In genomic region chr4:4213674-4214073, GRCh38 we compare ENCODE assay signal across 13 cellular contexts. TPM values are rescaled to one million over a fixed set of nuclear protein-coding genes. Genes with fewer than 3 reads are reported as not detected.
A peak's percentile ranks its signal among the peaks of the same experiment; 100 is the strongest.
DNase-seq lines count a peak whose midpoint lies in the region; FAIRE-seq and TF ChIP-seq lines count a peak whose summit lies in the region.
"Not testable (repeated sequence)": the region's sequence is repeated elsewhere in the genome, so short reads cannot be mapped to it uniquely, and the experiment has no call there.
"Had no signal": no experiment of that assay in that cellular context is flagged by ENCODE, and none has a peak within 500 bp of the region (broad histone marks: within the 10 kb centered on the region; RNA-seq: fewer than 3 reads in every experiment).

No MANE protein-coding gene starts in this region.

- H3K27me3 ChIP-seq in astrocyte (ENCODE audit: insufficient read depth, low read length), result not testable (repeated sequence)
- peaks cover 0 to 24% (median 0%) of the 10 kb centered on the region in 4 donors for H3K27me3 ChIP-seq in esophagus muscularis mucosa

- H3K4me1 ChIP-seq in astrocyte (ENCODE audit: insufficient read depth, low read length); esophagus muscularis mucosa: not testable (repeated sequence)

- peaks cover 13% of the 10 kb centered on the region for H3K27me3 Mint-ChIP-seq in astrocyte (ENCODE audit: low read depth, unreplicated experiment)

- H3K4me1 Mint-ChIP-seq in astrocyte (ENCODE audit: low read depth, unreplicated experiment), result peaks cover 15% of the 10 kb centered on the region

- not testable (repeated sequence) for H2AFZ ChIP-seq in astrocyte (ENCODE audit: low read depth, low read length)

- not testable (repeated sequence) for H3K36me3 ChIP-seq in astrocyte (ENCODE audit: insufficient read depth, low read length); esophagus muscularis mucosa

- DNase-seq in astrocyte (ENCODE audit: low read depth) (peak; percentile 4), astrocyte of the hippocampus (ENCODE audit: low read depth, low spot score) (peak; percentile 71), esophagus muscularis mucosa (ENCODE audit: extremely low spot score) (peak; percentile 66), myocyte (ENCODE audit: low read depth) (peak; percentile 9)

- H3K27ac Mint-ChIP-seq in astrocyte (ENCODE audit: unreplicated experiment), result not testable (repeated sequence)

- not testable (repeated sequence) for H4K20me1 ChIP-seq in astrocyte (ENCODE audit: insufficient read depth, low read length)

- not testable (repeated sequence) for TF ChIP-seq POLR2A in esophagus muscularis mucosa (IDR thresholded peaks at IDR 0.05; ENCODE audit: low read depth)

- not testable (repeated sequence) for H3K36me3 Mint-ChIP-seq in astrocyte (ENCODE audit: low read depth, unreplicated experiment)

- H3K4me2 ChIP-seq in astrocyte (ENCODE audit: low read length), result not testable (repeated sequence)

- not testable (repeated sequence) for TF ChIP-seq CTCF in astrocyte (IDR thresholded peaks at IDR 0.05; ENCODE audit: insufficient read depth, low read depth, low read length); esophagus muscularis mucosa (IDR thresholded peaks at IDR 0.05)

- WGBS in esophagus muscularis mucosa, result 70% methylated on average over 4 of the region's 4 CpGs

- not testable (repeated sequence) for H3K9me3 Mint-ChIP-seq in astrocyte (ENCODE audit: unreplicated experiment)

- H3K4me3 Mint-ChIP-seq in astrocyte (ENCODE audit: unreplicated experiment), result not testable (repeated sequence)

- not testable (repeated sequence) for FAIRE-seq in astrocyte (lab: Jason Lieb, UNC)

- not testable (repeated sequence) for H3K79me2 ChIP-seq in astrocyte (ENCODE audit: insufficient read depth, low read length)

- H3K4me3 ChIP-seq in astrocyte (ENCODE audit: insufficient read depth, low read depth, low read length); esophagus muscularis mucosa: not testable (repeated sequence)

- intact Hi-C loops in esophagus muscularis mucosa (cut with DNase I), result not testable (repeated sequence)

- H3K9me3 ChIP-seq in astrocyte (ENCODE audit: insufficient read depth, low read depth, low read length); esophagus muscularis mucosa: not testable (repeated sequence)

- not testable (repeated sequence) for TF ChIP-seq EP300 in esophagus muscularis mucosa (IDR thresholded peaks at IDR 0.05)

- not testable (repeated sequence) for H3K27ac ChIP-seq in astrocyte (ENCODE audit: low read depth, low read length); esophagus muscularis mucosa (replicated peaks in 1 of 4)

- not testable (repeated sequence) for H3K9ac ChIP-seq in astrocyte (ENCODE audit: low read length)

RNA-seq across cellular contexts. Expression of gene OTOP1, which starts 13.1 kb away (rescaled TPM):
- total RNA-seq in astrocyte (not detected in 2 replicates), esophagus muscularis mucosa (not detected), myocyte (not detected in 2 replicates)
- polyA plus RNA-seq in myocyte (2012), result not detected
- total RNA-seq: A673; CD4-positive, alpha-beta memory T cell; CD4-positive, CD25-positive, alpha-beta regulatory T cell; CD8-positive, alpha-beta memory T cell; Daoy; G401; GM12878 had no signal
- polyA plus RNA-seq: AG04450; CD14-positive monocyte; CD4-positive, alpha-beta memory T cell; CD4-positive, CD25-positive, alpha-beta regulatory T cell; CD8-positive, alpha-beta memory T cell; GM12878 had no signal

RNA-seq across cellular contexts. Expression of gene TMEM128, which starts 34.3 kb away (rescaled TPM):
- 15.2 and 15.9 TPM in 2 replicates for total RNA-seq in astrocyte
- total RNA-seq in esophagus muscularis mucosa, result 10 to 100 TPM; 10.7 to 15.4 (median 14.4) TPM
- 16.9 and 18.5 TPM in 2 replicates for total RNA-seq in myocyte
- 19.7 TPM for polyA plus RNA-seq in myocyte (2012)

Comparison
In these comparisons a context has a peak if more than half of its experiments do, and no peak if none do; other contexts are left out.
1. DNase-seq: peak in every context shown above with its lines; median percentile 71 in astrocyte of the hippocampus; 66 in esophagus muscularis mucosa; 9 in myocyte; 4 in astrocyte.